In the genomic region with DNA sequence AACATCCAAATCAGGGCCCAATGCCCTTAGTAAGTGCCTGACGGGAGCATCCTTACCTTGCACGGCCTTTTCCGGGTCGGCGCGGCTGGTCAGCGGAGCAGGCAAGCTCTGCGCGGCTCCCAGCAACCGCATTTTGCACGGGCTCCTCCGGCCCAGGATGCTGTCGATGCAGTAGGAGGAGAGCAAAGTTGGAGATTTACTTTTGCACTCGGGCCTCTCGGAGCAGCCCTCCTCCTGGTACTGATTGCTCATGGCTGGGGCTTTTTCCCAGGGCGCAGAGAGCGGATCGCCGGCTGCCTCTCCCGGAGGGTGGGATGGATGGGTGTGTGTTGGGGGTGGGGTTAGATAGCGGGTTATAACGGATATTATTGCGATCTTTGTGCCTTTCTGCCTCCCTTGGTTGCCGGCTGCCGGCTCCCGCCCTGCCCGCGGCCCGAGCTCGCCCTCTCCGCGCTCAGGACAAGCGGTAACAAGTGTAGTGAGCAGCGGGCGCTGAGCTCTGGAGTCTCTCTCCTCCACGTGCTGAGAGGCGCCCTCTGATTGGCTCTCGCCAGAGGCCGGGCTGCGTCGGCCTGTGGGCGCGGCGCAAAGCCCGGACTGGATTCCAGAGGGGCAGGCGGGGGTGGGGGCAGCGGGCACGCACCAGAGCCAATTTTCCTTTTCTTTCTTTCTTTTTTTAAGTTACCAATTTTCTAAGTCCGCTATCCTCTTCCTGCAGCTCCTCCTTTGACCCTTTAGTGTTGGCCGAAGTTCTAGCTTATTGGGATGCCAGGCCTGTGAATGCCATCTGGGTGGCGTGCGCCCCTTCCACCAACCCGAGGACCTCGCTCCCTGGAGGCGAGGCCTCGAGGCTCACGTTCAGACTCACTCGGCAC, we compare ENCODE assay signal across 8 cellular contexts. TPM values are rescaled to one million over a fixed set of nuclear protein-coding genes. Genes with fewer than 3 reads are reported as not detected.
A peak's percentile ranks its signal among the peaks of the same experiment; 100 is the strongest.
DNase-seq lines count a peak whose midpoint lies in the region; ATAC-seq, FAIRE-seq and TF ChIP-seq lines count a peak whose summit lies in the region.

A gene (minus strand): TSS at position 480 of the 875 bp plus-strand sequence. CDS start 228 bp downstream, at position 252.

- TF ChIP-seq CTCF in foreskin fibroblast (IDR thresholded peaks at IDR 0.05; ENCODE audit: low read depth, low read length) (no peak), pancreas (IDR thresholded peaks at IDR 0.05) (no peak)

- no peak for FAIRE-seq in pancreas (lab: Jason Lieb, UNC)

- no peak within 1 kb of the TSS for H3K27ac ChIP-seq in pancreas

- no peak within 1 kb of the TSS for H3K4me3 ChIP-seq in foreskin fibroblast (ENCODE audit: low read depth in 1 of 2, low read length in 2 of 2)
- H3K4me3 ChIP-seq in pancreas = no peak within 1 kb of the TSS

- ATAC-seq in HG02642 (IDR thresholded peaks at IDR 0.05; ENCODE audit: poor library complexity, unreplicated experiment) (peak; percentile 67), T-helper 17 cell (peak; percentile 57), pancreas (peak; percentile 79 to 88 (median 84)), GM21423 (IDR thresholded peaks at IDR 0.05; ENCODE audit: unreplicated experiment) (no peak), GM18519 (IDR thresholded peaks at IDR 0.05; ENCODE audit: low FRiP score, unreplicated experiment) (no peak)

- no peak within 1 kb of the TSS for H3K27ac Mint-ChIP-seq in T-helper 17 cell

- H3K4me1 Mint-ChIP-seq in T-helper 17 cell = peaks cover 9% of the 10 kb centered on the region

- H3K4me1 ChIP-seq in pancreas = no peaks in the 10 kb centered on the region

- H3K4me3 Mint-ChIP-seq in T-helper 17 cell = peak within 1 kb of the TSS; percentile 58

- 9 to 25% methylated on average over 53 to 58 of the region's 58 CpGs for WGBS in pancreas, 2 donors

- H3K9me3 ChIP-seq in T-helper 17 cell (ENCODE audit: control insufficient read depth, low read length, poor library complexity, severe bottlenecking) = no peaks in the 10 kb centered on the region
- H3K9me3 ChIP-seq in pancreas = no peaks in the 10 kb centered on the region

- H3K27me3 ChIP-seq in pancreas = peaks cover 0 to 73% (median 16%) of the 10 kb centered on the region in 4 donors

- peaks cover 45% of the 10 kb centered on the region for H3K27me3 Mint-ChIP-seq in T-helper 17 cell

- H3K36me3 ChIP-seq in pancreas = no peaks in the 10 kb centered on the region

- peaks cover 4% of the 10 kb centered on the region for H3K36me3 Mint-ChIP-seq in T-helper 17 cell (ENCODE audit: low read depth)

- intact Hi-C loops in pancreas (cut with DNase I) = no loop called here

- DNase-seq in DMS53 treated with DMSO at 0.1 percent for 48 hours (lab: John Stamatoyannopoulos, UW; ENCODE audit: unreplicated experiment) (peak; percentile 65), T-helper 17 cell (no peak), foreskin fibroblast (peak; percentile 35 to 70), pancreas (peak in 4 of 6 donors; percentile 27 to 72 (median 42)), NCI-H2171 (lab: John Stamatoyannopoulos, UW) (no peak)

RNA-seq across cellular contexts. Expression of the gene that starts here (rescaled TPM):
- not detected for total RNA-seq in T-helper 17 cell
- 1 to 10 TPM in 2 of 6 donors, under 1 TPM in 4; 0.32 to 2.7 (median 0.82) TPM for total RNA-seq in pancreas
- 1 to 10 TPM; 2.1 to 9.6 TPM for polyA plus RNA-seq in pancreas

Comparison
In these comparisons a context has a peak if more than half of its experiments do, and no peak if none do; other contexts are left out.
1. Peak in ATAC-seq in T-helper 17 cell; RNA of the gene not detected or under 1 TPM.
2. DNase-seq: peak in DMS53 treated with DMSO at 0.1 percent for 48 hours (single experiment), foreskin fibroblast (2 of 2) and pancreas (4 of 6); none in T-helper 17 cell (0 of 3) and NCI-H2171 (single experiment).
3. ATAC-seq: peak in HG02642 (single experiment) and pancreas (4 of 4); none in GM21423 (single experiment) and GM18519 (single experiment).